In the genomic region with DNA sequence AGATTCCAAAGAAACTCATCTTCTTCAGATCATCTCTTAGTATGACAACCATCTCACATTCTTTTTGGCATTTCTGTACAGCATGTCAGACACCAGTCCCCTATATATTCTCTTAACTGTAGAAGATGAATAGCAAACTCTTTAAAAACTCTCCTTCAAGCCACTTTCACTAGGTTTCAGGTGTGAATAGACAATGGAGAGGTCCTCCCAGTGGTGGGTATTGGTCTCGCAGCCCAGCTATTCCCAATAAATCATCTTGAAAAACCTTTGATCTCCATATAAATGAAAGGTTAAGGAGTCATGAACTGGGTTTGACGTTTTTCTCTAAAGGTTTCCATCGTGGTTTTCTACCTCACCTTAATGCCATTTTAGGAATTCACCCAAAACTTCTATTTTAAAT, we compare ENCODE assay signal across 17 cellular contexts.
DNase-seq lines count a peak whose midpoint lies in the region; ATAC-seq and TF ChIP-seq lines count a peak whose summit lies in the region.
"Had no signal": no experiment of that assay in that cellular context is flagged by ENCODE, and none has a peak within 500 bp of the region (broad histone marks: within the 10 kb centered on the region; RNA-seq: fewer than 3 reads in every experiment).

No MANE protein-coding gene starts in this region.

- H3K9me3 ChIP-seq in left ventricle myocardium inferior (replicated peaks) (no peaks in the 10 kb centered on the region), right atrium auricular region (no peaks in the 10 kb centered on the region)
- H3K9me3 ChIP-seq: SJSA1, tibial artery had no signal

- H3K9me3 Mint-ChIP-seq in type B pancreatic cell: no peaks in the 10 kb centered on the region
- peaks cover 3% of the 10 kb centered on the region for H3K9me3 Mint-ChIP-seq in activated naive CD8-positive, alpha-beta T cell treated with anti-CD3 and anti-CD28 coated beads, Interleukin-2, amount 50 U/mL, for 24 hours
- no peaks in the 10 kb centered on the region for H3K9me3 Mint-ChIP-seq in activated CD4-positive, alpha-beta T cell treated with anti-CD3 and anti-CD28 coated beads, Interleukin-2, amount 10 ng/mL, durations not matched to agents 24 days and 14 days
- H3K9me3 Mint-ChIP-seq: activated CD4-positive, alpha-beta memory T cell treated with anti-CD3 and anti-CD28 coated beads, Interleukin-2, amount 10 ng/mL, durations not matched to agents 7 days and 5 days; activated T-helper 1 cell treated with anti-CD3 and anti-CD28 coated beads, Interleukin-12 subunit alpha, Interleukin-12 subunit beta, Interleukin-2, Interleukin-4 antibody, amounts not matched to agents 30 ng/mL and 10 ng/mL and 1 ng/mL, durations not matched to agents 14 hours and 24 hours and 36 hours; memory B cell; stimulated activated effector memory CD8-positive, alpha-beta T cell treated with anti-CD3 and anti-CD28 coated beads, Interleukin-12 subunit alpha, Interleukin-12 subunit beta, amount 100 ng/mL, for 72 hours had no signal

- no peaks in the 10 kb centered on the region for H3K36me3 Mint-ChIP-seq in type B pancreatic cell
- no peaks in the 10 kb centered on the region for H3K36me3 Mint-ChIP-seq in activated naive CD8-positive, alpha-beta T cell treated with anti-CD3 and anti-CD28 coated beads, Interleukin-2, amount 50 U/mL, for 24 hours (ENCODE audit: low read depth)
- H3K36me3 Mint-ChIP-seq in activated CD4-positive, alpha-beta T cell treated with anti-CD3 and anti-CD28 coated beads, Interleukin-2, amount 10 ng/mL, durations not matched to agents 24 days and 14 days (ENCODE audit: low read depth): no peaks in the 10 kb centered on the region
- H3K36me3 Mint-ChIP-seq: memory B cell; stimulated activated effector memory CD8-positive, alpha-beta T cell treated with anti-CD3 and anti-CD28 coated beads, Interleukin-12 subunit alpha, Interleukin-12 subunit beta, amount 100 ng/mL, for 72 hours had no signal

- peaks cover 3% of the 10 kb centered on the region for H3K27me3 Mint-ChIP-seq in type B pancreatic cell
- H3K27me3 Mint-ChIP-seq in activated naive CD8-positive, alpha-beta T cell treated with anti-CD3 and anti-CD28 coated beads, Interleukin-2, amount 50 U/mL, for 24 hours: no peaks in the 10 kb centered on the region
- H3K27me3 Mint-ChIP-seq in activated CD4-positive, alpha-beta T cell treated with anti-CD3 and anti-CD28 coated beads, Interleukin-2, amount 10 ng/mL, durations not matched to agents 24 days and 14 days: peaks cover 2% of the 10 kb centered on the region
- H3K27me3 Mint-ChIP-seq: activated CD4-positive, alpha-beta memory T cell treated with anti-CD3 and anti-CD28 coated beads, Interleukin-2, amount 10 ng/mL, durations not matched to agents 7 days and 5 days; memory B cell had no signal

- H3K4me1 Mint-ChIP-seq in type B pancreatic cell (ENCODE audit: unreplicated experiment): no peaks in the 10 kb centered on the region
- no peaks in the 10 kb centered on the region for H3K4me1 Mint-ChIP-seq in activated naive CD8-positive, alpha-beta T cell treated with anti-CD3 and anti-CD28 coated beads, Interleukin-2, amount 50 U/mL, for 24 hours
- H3K4me1 Mint-ChIP-seq in activated CD4-positive, alpha-beta T cell treated with anti-CD3 and anti-CD28 coated beads, Interleukin-2, amount 10 ng/mL, durations not matched to agents 24 days and 14 days: no peaks in the 10 kb centered on the region
- H3K4me1 Mint-ChIP-seq: activated CD4-positive, alpha-beta memory T cell treated with anti-CD3 and anti-CD28 coated beads, Interleukin-2, amount 10 ng/mL, durations not matched to agents 7 days and 5 days; memory B cell; stimulated activated effector memory CD8-positive, alpha-beta T cell treated with anti-CD3 and anti-CD28 coated beads, Interleukin-12 subunit alpha, Interleukin-12 subunit beta, amount 100 ng/mL, for 72 hours had no signal

- H3K4me3 Mint-ChIP-seq in type B pancreatic cell: no peak overlapping the region
- H3K4me3 Mint-ChIP-seq in activated naive CD8-positive, alpha-beta T cell treated with anti-CD3 and anti-CD28 coated beads, Interleukin-2, amount 50 U/mL, for 24 hours: no peak overlapping the region
- H3K4me3 Mint-ChIP-seq in activated CD4-positive, alpha-beta T cell treated with anti-CD3 and anti-CD28 coated beads, Interleukin-2, amount 10 ng/mL, durations not matched to agents 24 days and 14 days: no peak overlapping the region
- H3K4me3 Mint-ChIP-seq: activated CD4-positive, alpha-beta memory T cell treated with anti-CD3 and anti-CD28 coated beads, Interleukin-2, amount 10 ng/mL, durations not matched to agents 7 days and 5 days; activated T-helper 1 cell treated with anti-CD3 and anti-CD28 coated beads, Interleukin-12 subunit alpha, Interleukin-12 subunit beta, Interleukin-2, Interleukin-4 antibody, amounts not matched to agents 30 ng/mL and 10 ng/mL and 1 ng/mL, durations not matched to agents 14 hours and 24 hours and 36 hours; memory B cell; stimulated activated effector memory CD8-positive, alpha-beta T cell treated with anti-CD3 and anti-CD28 coated beads, Interleukin-12 subunit alpha, Interleukin-12 subunit beta, amount 100 ng/mL, for 72 hours had no signal

- DNase-seq in left ventricle myocardium inferior (no peak), right atrium auricular region (ENCODE audit: low spot score) (no peak), astrocyte of the cerebellum (ENCODE audit: low read depth) (no peak), foreskin fibroblast (no peak), type B pancreatic cell (ENCODE audit: extremely low spot score, unreplicated experiment) (no peak), H4 (ENCODE audit: low spot score) (no peak)
- DNase-seq in activated naive CD8-positive, alpha-beta T cell treated with anti-CD3 and anti-CD28 coated beads, Interleukin-2, amount 50 U/mL, for 24 hours: no peak
- no peak for DNase-seq in activated CD4-positive, alpha-beta T cell treated with anti-CD3 and anti-CD28 coated beads, Interleukin-2, amount 10 ng/mL, durations not matched to agents 24 days and 14 days
- DNase-seq: activated CD4-positive, alpha-beta memory T cell treated with anti-CD3 and anti-CD28 coated beads, Interleukin-2, amount 10 ng/mL, durations not matched to agents 7 days and 5 days; GOT3; NCI-H1417 treated with DMSO at 0.1 percent for 48 hours; NCI-H2227 treated with DMSO at 0.1 percent for 48 hours; tibial artery had no signal

- intact Hi-C loops in left ventricle myocardium inferior (cut with micrococcal nuclease): no loop called here
- intact Hi-C loops in activated CD4-positive, alpha-beta T cell treated with anti-CD3 and anti-CD28 coated beads, Interleukin-2, amount 10 ng/mL, durations not matched to agents 24 days and 14 days (cut with micrococcal nuclease): no loop called here

- no peaks in the 10 kb centered on the region for H3K4me1 ChIP-seq in left ventricle myocardium inferior
- H3K4me1 ChIP-seq in right atrium auricular region: no peaks in the 10 kb centered on the region

- in situ Hi-C loops in astrocyte of the cerebellum (cut with HindIII; ENCODE audit: low sequenced_read_pairs): no loop called here

- H3K4me3 ChIP-seq in left ventricle myocardium inferior (no peak overlapping the region), right atrium auricular region (no peak overlapping the region), astrocyte of the cerebellum (ENCODE audit: low read depth, low read length) (no peak overlapping the region), foreskin fibroblast (ENCODE audit: low read depth in 1 of 2, low read length in 2 of 2) (no peak overlapping the region)
- H3K4me3 ChIP-seq: SJSA1, tibial artery had no signal

- TF ChIP-seq CTCF in left ventricle myocardium inferior (IDR thresholded peaks at IDR 0.05; ENCODE audit: borderline replicate concordance) (peak; percentile 19), right atrium auricular region (IDR thresholded peaks at IDR 0.05) (no peak), astrocyte of the cerebellum (IDR thresholded peaks at IDR 0.05; ENCODE audit: low read depth, low read length, missing control alignments) (peak; percentile 43), foreskin fibroblast (IDR thresholded peaks at IDR 0.05; ENCODE audit: low read depth, low read length) (peak; percentile 15), type B pancreatic cell (conservative IDR thresholded peaks at IDR 0.05) (peak; percentile 51)

- no peak for ATAC-seq in activated naive CD8-positive, alpha-beta T cell treated with anti-CD3 and anti-CD28 coated beads, Interleukin-2, amount 50 U/mL, for 24 hours
- ATAC-seq: stimulated activated effector memory CD8-positive, alpha-beta T cell treated with anti-CD3 and anti-CD28 coated beads, Interleukin-12 subunit alpha, Interleukin-12 subunit beta, amount 100 ng/mL, for 72 hours had no signal

- H3K27me3 ChIP-seq in left ventricle myocardium inferior (ENCODE audit: low read depth) (no peaks in the 10 kb centered on the region), right atrium auricular region (no peaks in the 10 kb centered on the region)
- H3K27me3 ChIP-seq: SJSA1, tibial artery had no signal

- H3K27ac ChIP-seq in left ventricle myocardium inferior (replicated peaks): no peak overlapping the region
- H3K27ac ChIP-seq in right atrium auricular region: no peak overlapping the region
- H3K27ac ChIP-seq: SJSA1 had no signal

- no peak overlapping the region for H3K27ac Mint-ChIP-seq in type B pancreatic cell
- no peak overlapping the region for H3K27ac Mint-ChIP-seq in activated naive CD8-positive, alpha-beta T cell treated with anti-CD3 and anti-CD28 coated beads, Interleukin-2, amount 50 U/mL, for 24 hours
- H3K27ac Mint-ChIP-seq in activated CD4-positive, alpha-beta T cell treated with anti-CD3 and anti-CD28 coated beads, Interleukin-2, amount 10 ng/mL, durations not matched to agents 24 days and 14 days: no peak overlapping the region
- H3K27ac Mint-ChIP-seq: activated CD4-positive, alpha-beta memory T cell treated with anti-CD3 and anti-CD28 coated beads, Interleukin-2, amount 10 ng/mL, durations not matched to agents 7 days and 5 days; activated T-helper 1 cell treated with anti-CD3 and anti-CD28 coated beads, Interleukin-12 subunit alpha, Interleukin-12 subunit beta, Interleukin-2, Interleukin-4 antibody, amounts not matched to agents 30 ng/mL and 10 ng/mL and 1 ng/mL, durations not matched to agents 14 hours and 24 hours and 36 hours; memory B cell; stimulated activated effector memory CD8-positive, alpha-beta T cell treated with anti-CD3 and anti-CD28 coated beads, Interleukin-12 subunit alpha, Interleukin-12 subunit beta, amount 100 ng/mL, for 72 hours had no signal

- H3K36me3 ChIP-seq in left ventricle myocardium inferior (no peaks in the 10 kb centered on the region), right atrium auricular region (no peaks in the 10 kb centered on the region)
- H3K36me3 ChIP-seq: SJSA1, tibial artery had no signal

Comparison
In these comparisons a context has a peak if more than half of its experiments do, and no peak if none do; other contexts are left out.
1. CTCF ChIP-seq: peak in left ventricle myocardium inferior (single experiment), astrocyte of the cerebellum (single experiment), foreskin fibroblast (single experiment) and type B pancreatic cell (single experiment); none in right atrium auricular region (0 of 2).